In genomic region chr9:132125944-132126720, GRCh38 we compare ENCODE assay signal across 13 cellular contexts. TPM values are rescaled to one million over a fixed set of nuclear protein-coding genes. Genes with fewer than 3 reads are reported as not detected.
DNase-seq lines count a peak whose midpoint lies in the region; ATAC-seq and TF ChIP-seq lines count a peak whose summit lies in the region.
"Had no signal": no experiment of that assay in that cellular context is flagged by ENCODE, and none has a peak within 500 bp of the region (broad histone marks: within the 10 kb centered on the region; RNA-seq: fewer than 3 reads in every experiment).

No MANE protein-coding gene starts in this region.

- no peaks in the 10 kb centered on the region for H3K9me3 ChIP-seq in psoas muscle
- H3K9me3 ChIP-seq: upper lobe of left lung had no signal

- DNase-seq in activated CD8-positive, alpha-beta memory T cell treated with anti-CD3 and anti-CD28 coated beads, Interleukin-2, amount 10 ng/mL, durations not matched to agents 7 days and 5 days = peak; percentile 48
- DNase-seq in activated CD8-positive, alpha-beta memory T cell treated with anti-CD3 and anti-CD28 coated beads, Interleukin-2, amount 50 U/mL, for 4 hours = no peak
- DNase-seq in T-helper 2 cell treated with Interferon-gamma antibody and Interleukin-4, amounts not matched to agents 5 μg/mL and 100 μg/mL, for 36 hours (ENCODE audit: low spot score) = no peak
- DNase-seq in dermis blood vessel endothelial cell = peak; percentile 10
- DNase-seq in NOMO-1 treated with DMSO at 0.1 percent for 48 hours (lab: John Stamatoyannopoulos, UW; ENCODE audit: unreplicated experiment) = no peak
- no peak for DNase-seq in psoas muscle
- DNase-seq: DMS79, erythroblast, NCI-H526 treated with DMSO at 0.1 percent for 48 hours had no signal

- WGBS in psoas muscle, 3 donors = 45 to 50% (median 47%) methylated on average over 21 of the region's 21 CpGs

- H3K36me3 Mint-ChIP-seq in activated CD8-positive, alpha-beta memory T cell treated with anti-CD3 and anti-CD28 coated beads, Interleukin-2, amount 10 ng/mL, durations not matched to agents 7 days and 5 days = no peaks in the 10 kb centered on the region
- H3K36me3 Mint-ChIP-seq in T-helper 2 cell treated with Interferon-gamma antibody and Interleukin-4, amounts not matched to agents 5 μg/mL and 100 μg/mL, for 36 hours (ENCODE audit: low read depth) = no peaks in the 10 kb centered on the region
- no peaks in the 10 kb centered on the region for H3K36me3 Mint-ChIP-seq in stimulated activated memory B cell treated with anti-CD40 and anti-IgM and Interleukin-4, amounts not matched to agents 10 μg/mL and 1 μg/mL and 100 μg/mL, for 72 hours

- CTCF ChIA-PET in activated CD8-positive, alpha-beta memory T cell treated with anti-CD3 and anti-CD28 coated beads, Interleukin-2, amount 10 ng/mL, durations not matched to agents 7 days and 5 days (lab: Charles Lee) = interaction anchor here (0.7 to 2.2 kb wide), 8 partner anchors 11 to 367 kb away, joined by 3 to 8 read pairs (median 4); no protein-coding TSS in a partner anchor

- no peaks in the 10 kb centered on the region for H3K9me3 Mint-ChIP-seq in activated CD8-positive, alpha-beta memory T cell treated with anti-CD3 and anti-CD28 coated beads, Interleukin-2, amount 10 ng/mL, durations not matched to agents 7 days and 5 days (ENCODE audit: low read depth)
- no peaks in the 10 kb centered on the region for H3K9me3 Mint-ChIP-seq in T-helper 2 cell treated with Interferon-gamma antibody and Interleukin-4, amounts not matched to agents 5 μg/mL and 100 μg/mL, for 36 hours
- H3K9me3 Mint-ChIP-seq in stimulated activated memory B cell treated with anti-CD40 and anti-IgM and Interleukin-4, amounts not matched to agents 10 μg/mL and 1 μg/mL and 100 μg/mL, for 72 hours = peaks cover 6% of the 10 kb centered on the region

- no peak overlapping the region for H3K4me3 ChIP-seq in psoas muscle
- H3K4me3 ChIP-seq: cardiac muscle cell had no signal

- peak; percentile 51 for ATAC-seq in activated CD8-positive, alpha-beta memory T cell treated with anti-CD3 and anti-CD28 coated beads, Interleukin-2, amount 10 ng/mL, durations not matched to agents 7 days and 5 days
- ATAC-seq in stimulated activated memory B cell treated with anti-CD40 and anti-IgM and Interleukin-4, amounts not matched to agents 10 μg/mL and 1 μg/mL and 100 μg/mL, for 72 hours = no peak
- ATAC-seq in HG03159 (IDR thresholded peaks at IDR 0.05; ENCODE audit: unreplicated experiment) (no peak), psoas muscle (no peak)

- peaks cover 19% of the 10 kb centered on the region for H3K4me1 Mint-ChIP-seq in activated CD8-positive, alpha-beta memory T cell treated with anti-CD3 and anti-CD28 coated beads, Interleukin-2, amount 10 ng/mL, durations not matched to agents 7 days and 5 days
- H3K4me1 Mint-ChIP-seq in T-helper 2 cell treated with Interferon-gamma antibody and Interleukin-4, amounts not matched to agents 5 μg/mL and 100 μg/mL, for 36 hours (ENCODE audit: low read depth) = peaks cover 8% of the 10 kb centered on the region
- H3K4me1 Mint-ChIP-seq in stimulated activated memory B cell treated with anti-CD40 and anti-IgM and Interleukin-4, amounts not matched to agents 10 μg/mL and 1 μg/mL and 100 μg/mL, for 72 hours = peaks cover 16% of the 10 kb centered on the region

- no peaks in the 10 kb centered on the region for H3K4me1 ChIP-seq in psoas muscle

- intact Hi-C loops in psoas muscle (cut with DNase I) = no loop called here

- H3K27me3 Mint-ChIP-seq in activated CD8-positive, alpha-beta memory T cell treated with anti-CD3 and anti-CD28 coated beads, Interleukin-2, amount 10 ng/mL, durations not matched to agents 7 days and 5 days = peaks cover 79% of the 10 kb centered on the region
- peaks cover 48% of the 10 kb centered on the region for H3K27me3 Mint-ChIP-seq in T-helper 2 cell treated with Interferon-gamma antibody and Interleukin-4, amounts not matched to agents 5 μg/mL and 100 μg/mL, for 36 hours (ENCODE audit: low read depth)
- H3K27me3 Mint-ChIP-seq in stimulated activated memory B cell treated with anti-CD40 and anti-IgM and Interleukin-4, amounts not matched to agents 10 μg/mL and 1 μg/mL and 100 μg/mL, for 72 hours = peaks cover 86% of the 10 kb centered on the region

- no peaks in the 10 kb centered on the region for H3K36me3 ChIP-seq in psoas muscle (ENCODE audit: insufficient read depth in 1 of 2, low read depth in 1 of 2)
- H3K36me3 ChIP-seq: cardiac muscle cell, upper lobe of left lung had no signal

- H3K27ac Mint-ChIP-seq in activated CD8-positive, alpha-beta memory T cell treated with anti-CD3 and anti-CD28 coated beads, Interleukin-2, amount 10 ng/mL, durations not matched to agents 7 days and 5 days = no peak overlapping the region
- peak overlapping the region; percentile 34 for H3K27ac Mint-ChIP-seq in T-helper 2 cell treated with Interferon-gamma antibody and Interleukin-4, amounts not matched to agents 5 μg/mL and 100 μg/mL, for 36 hours
- H3K27ac Mint-ChIP-seq in stimulated activated memory B cell treated with anti-CD40 and anti-IgM and Interleukin-4, amounts not matched to agents 10 μg/mL and 1 μg/mL and 100 μg/mL, for 72 hours = no peak overlapping the region

- no peak for TF ChIP-seq CTCF in psoas muscle (IDR thresholded peaks at IDR 0.05)

- peaks cover 0 to 59% (median 6%) of the 10 kb centered on the region in 3 donors for H3K27me3 ChIP-seq in psoas muscle (ENCODE audit: insufficient read depth in 3 of 3, low read length in 2 of 3)
- H3K27me3 ChIP-seq: upper lobe of left lung had no signal

- H3K4me3 Mint-ChIP-seq in activated CD8-positive, alpha-beta memory T cell treated with anti-CD3 and anti-CD28 coated beads, Interleukin-2, amount 10 ng/mL, durations not matched to agents 7 days and 5 days = peak overlapping the region; percentile 53
- H3K4me3 Mint-ChIP-seq in T-helper 2 cell treated with Interferon-gamma antibody and Interleukin-4, amounts not matched to agents 5 μg/mL and 100 μg/mL, for 36 hours = peak overlapping the region; percentile 60
- H3K4me3 Mint-ChIP-seq in stimulated activated memory B cell treated with anti-CD40 and anti-IgM and Interleukin-4, amounts not matched to agents 10 μg/mL and 1 μg/mL and 100 μg/mL, for 72 hours = peak overlapping the region; percentile 40

- no peak overlapping the region for H3K27ac ChIP-seq in psoas muscle
- H3K27ac ChIP-seq: cardiac muscle cell had no signal

RNA-seq across cellular contexts. Expression of gene NTNG2, which starts 35.7 kb away (rescaled TPM):
- total RNA-seq in activated CD8-positive, alpha-beta memory T cell treated with anti-CD3 and anti-CD28 coated beads, Interleukin-2, amount 10 ng/mL, durations not matched to agents 7 days and 5 days = 10 to 100 TPM in 1 of 2 experiments, 1 to 10 TPM in 1; 7.9 to 14.5 TPM
- total RNA-seq in dermis blood vessel endothelial cell (0.05 TPM in 1 of 2 replicates, not detected in the other), psoas muscle (1 to 10 TPM in 1 of 4 donors, under 1 TPM in 3; 0.20 to 1.3 (median 0.44) TPM)
- polyA plus RNA-seq in psoas muscle = under 1 TPM; 0.01 to 0.04 (median 0.03) TPM

RNA-seq across cellular contexts. Expression of gene MED27, which starts 46.5 kb away (rescaled TPM):
- total RNA-seq in activated CD8-positive, alpha-beta memory T cell treated with anti-CD3 and anti-CD28 coated beads, Interleukin-2, amount 10 ng/mL, durations not matched to agents 7 days and 5 days = 10 to 100 TPM; 25.7 to 28.2 TPM
- total RNA-seq in dermis blood vessel endothelial cell = 8.5 and 10.9 TPM in 2 replicates
- total RNA-seq in psoas muscle = 10 to 100 TPM; 10.7 to 21.2 (median 14.1) TPM
- polyA plus RNA-seq in psoas muscle = 10 to 100 TPM; 13.4 to 24.4 (median 17.1) TPM

Comparison
In these comparisons a context has a peak if more than half of its experiments do, and no peak if none do; other contexts are left out.
1. DNase-seq: peak in activated CD8-positive, alpha-beta memory T cell treated with anti-CD3 and anti-CD28 coated beads, Interleukin-2, amount 10 ng/mL, durations not matched to agents 7 days and 5 days (single experiment) and dermis blood vessel endothelial cell (single experiment); none in activated CD8-positive, alpha-beta memory T cell treated with anti-CD3 and anti-CD28 coated beads, Interleukin-2, amount 50 U/mL, for 4 hours (single experiment), T-helper 2 cell treated with Interferon-gamma antibody and Interleukin-4, amounts not matched to agents 5 μg/mL and 100 μg/mL, for 36 hours (single experiment), NOMO-1 treated with DMSO at 0.1 percent for 48 hours (single experiment) and psoas muscle (0 of 2).
2. Peak in every context shown above with its lines, with median percentiles within 50 percentile points of each other: H3K4me3 Mint-ChIP-seq.